ENCODE assay signal across 1 cellular context in genomic region chr1:20359451-20360330, GRCh38.
TF ChIP-seq lines count a peak whose summit lies in the region.

No MANE protein-coding gene starts in this region.

TF ChIP-seq in SK-N-SH, 30 proteins besides CTCF, POLR2A, EP300 and RAD21 (continued from another document):
- TF ChIP-seq, protein P1, sequence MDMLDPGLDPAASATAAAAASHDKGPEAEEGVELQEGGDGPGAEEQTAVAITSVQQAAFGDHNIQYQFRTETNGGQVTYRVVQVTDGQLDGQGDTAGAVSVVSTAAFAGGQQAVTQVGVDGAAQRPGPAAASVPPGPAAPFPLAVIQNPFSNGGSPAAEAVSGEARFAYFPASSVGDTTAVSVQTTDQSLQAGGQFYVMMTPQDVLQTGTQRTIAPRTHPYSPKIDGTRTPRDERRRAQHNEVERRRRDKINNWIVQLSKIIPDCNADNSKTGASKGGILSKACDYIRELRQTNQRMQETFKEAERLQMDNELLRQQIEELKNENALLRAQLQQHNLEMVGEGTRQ (IDR thresholded peaks at IDR 0.05; ENCODE audit: borderline replicate concordance, low read depth, low read length), result no peak
